ENCODE assay signal across 1 cellular context in the genomic region with DNA sequence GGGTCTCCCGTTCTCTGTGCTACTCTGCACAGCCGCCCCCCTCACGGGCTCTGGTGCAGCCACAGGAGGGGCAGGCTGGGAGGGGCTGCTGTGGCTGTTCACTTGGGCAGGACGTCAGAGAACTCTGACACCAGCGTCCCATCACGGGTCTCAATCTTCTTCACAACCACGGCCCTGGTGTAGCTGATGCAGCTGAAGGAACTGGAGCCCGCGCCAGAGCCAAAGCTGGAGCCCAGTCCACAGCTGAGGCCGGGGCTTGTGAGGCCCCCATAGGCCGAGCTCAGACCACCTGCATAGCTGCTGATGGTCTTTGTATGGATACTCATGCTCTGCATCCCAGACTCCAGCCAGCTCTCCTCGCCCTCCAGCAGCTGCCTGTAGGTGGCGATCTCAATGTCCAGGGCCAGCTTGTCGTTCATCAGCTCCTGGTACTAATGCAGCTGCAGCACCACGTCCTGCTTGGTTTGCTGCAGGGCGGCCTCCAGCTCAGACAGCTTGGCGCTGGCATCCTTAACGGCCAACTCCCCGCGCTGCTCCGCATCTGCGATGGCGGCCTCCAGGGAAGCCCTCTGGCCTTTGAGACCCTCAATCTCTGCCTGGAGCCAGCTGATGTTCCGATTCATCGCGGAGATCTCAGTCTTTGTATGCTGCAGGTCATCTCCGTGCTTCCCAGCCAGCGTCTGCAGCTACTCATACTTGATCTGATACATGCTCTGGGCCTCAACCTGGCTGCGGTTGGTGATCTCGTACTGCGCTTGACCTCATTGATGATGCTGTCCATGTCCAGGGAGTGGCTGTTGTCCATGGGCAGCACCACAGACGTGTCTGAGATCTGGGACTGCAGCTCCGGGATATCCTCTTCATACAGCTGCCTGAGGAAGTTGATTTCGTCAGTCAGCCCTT.
TF ChIP-seq lines count a peak whose summit lies in the region.

No MANE protein-coding gene starts in this region.

TF ChIP-seq in WTC11, 78 proteins besides CTCF, POLR2A, EP300 and RAD21 (continued from another document):
- TF ChIP-seq, protein P1, sequence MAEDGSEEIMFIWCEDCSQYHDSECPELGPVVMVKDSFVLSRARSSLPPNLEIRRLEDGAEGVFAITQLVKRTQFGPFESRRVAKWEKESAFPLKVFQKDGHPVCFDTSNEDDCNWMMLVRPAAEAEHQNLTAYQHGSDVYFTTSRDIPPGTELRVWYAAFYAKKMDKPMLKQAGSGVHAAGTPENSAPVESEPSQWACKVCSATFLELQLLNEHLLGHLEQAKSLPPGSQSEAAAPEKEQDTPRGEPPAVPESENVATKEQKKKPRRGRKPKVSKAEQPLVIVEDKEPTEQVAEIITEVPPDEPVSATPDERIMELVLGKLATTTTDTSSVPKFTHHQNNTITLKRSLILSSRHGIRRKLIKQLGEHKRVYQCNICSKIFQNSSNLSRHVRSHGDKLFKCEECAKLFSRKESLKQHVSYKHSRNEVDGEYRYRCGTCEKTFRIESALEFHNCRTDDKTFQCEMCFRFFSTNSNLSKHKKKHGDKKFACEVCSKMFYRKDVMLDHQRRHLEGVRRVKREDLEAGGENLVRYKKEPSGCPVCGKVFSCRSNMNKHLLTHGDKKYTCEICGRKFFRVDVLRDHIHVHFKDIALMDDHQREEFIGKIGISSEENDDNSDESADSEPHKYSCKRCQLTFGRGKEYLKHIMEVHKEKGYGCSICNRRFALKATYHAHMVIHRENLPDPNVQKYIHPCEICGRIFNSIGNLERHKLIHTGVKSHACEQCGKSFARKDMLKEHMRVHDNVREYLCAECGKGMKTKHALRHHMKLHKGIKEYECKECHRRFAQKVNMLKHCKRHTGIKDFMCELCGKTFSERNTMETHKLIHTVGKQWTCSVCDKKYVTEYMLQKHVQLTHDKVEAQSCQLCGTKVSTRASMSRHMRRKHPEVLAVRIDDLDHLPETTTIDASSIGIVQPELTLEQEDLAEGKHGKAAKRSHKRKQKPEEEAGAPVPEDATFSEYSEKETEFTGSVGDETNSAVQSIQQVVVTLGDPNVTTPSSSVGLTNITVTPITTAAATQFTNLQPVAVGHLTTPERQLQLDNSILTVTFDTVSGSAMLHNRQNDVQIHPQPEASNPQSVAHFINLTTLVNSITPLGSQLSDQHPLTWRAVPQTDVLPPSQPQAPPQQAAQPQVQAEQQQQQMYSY (CRISPR knock-in tag; IDR thresholded peaks at IDR 0.05) = no peak
- TF ChIP-seq, protein P2, sequence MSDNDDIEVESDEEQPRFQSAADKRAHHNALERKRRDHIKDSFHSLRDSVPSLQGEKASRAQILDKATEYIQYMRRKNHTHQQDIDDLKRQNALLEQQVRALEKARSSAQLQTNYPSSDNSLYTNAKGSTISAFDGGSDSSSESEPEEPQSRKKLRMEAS (CRISPR knock-in tag; IDR thresholded peaks at IDR 0.05) = peak; percentile 61
- TF ChIP-seq, protein P3, sequence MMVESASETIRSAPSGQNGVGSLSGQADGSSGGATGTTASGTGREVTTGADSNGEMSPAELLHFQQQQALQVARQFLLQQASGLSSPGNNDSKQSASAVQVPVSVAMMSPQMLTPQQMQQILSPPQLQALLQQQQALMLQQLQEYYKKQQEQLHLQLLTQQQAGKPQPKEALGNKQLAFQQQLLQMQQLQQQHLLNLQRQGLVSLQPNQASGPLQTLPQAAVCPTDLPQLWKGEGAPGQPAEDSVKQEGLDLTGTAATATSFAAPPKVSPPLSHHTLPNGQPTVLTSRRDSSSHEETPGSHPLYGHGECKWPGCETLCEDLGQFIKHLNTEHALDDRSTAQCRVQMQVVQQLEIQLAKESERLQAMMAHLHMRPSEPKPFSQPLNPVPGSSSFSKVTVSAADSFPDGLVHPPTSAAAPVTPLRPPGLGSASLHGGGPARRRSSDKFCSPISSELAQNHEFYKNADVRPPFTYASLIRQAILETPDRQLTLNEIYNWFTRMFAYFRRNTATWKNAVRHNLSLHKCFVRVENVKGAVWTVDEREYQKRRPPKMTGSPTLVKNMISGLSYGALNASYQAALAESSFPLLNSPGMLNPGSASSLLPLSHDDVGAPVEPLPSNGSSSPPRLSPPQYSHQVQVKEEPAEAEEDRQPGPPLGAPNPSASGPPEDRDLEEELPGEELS (CRISPR knock-in tag; IDR thresholded peaks at IDR 0.05) = 0 out of 2 replicates have a peak, but pooled peaks have one; percentile 23
- TF ChIP-seq, protein P4, sequence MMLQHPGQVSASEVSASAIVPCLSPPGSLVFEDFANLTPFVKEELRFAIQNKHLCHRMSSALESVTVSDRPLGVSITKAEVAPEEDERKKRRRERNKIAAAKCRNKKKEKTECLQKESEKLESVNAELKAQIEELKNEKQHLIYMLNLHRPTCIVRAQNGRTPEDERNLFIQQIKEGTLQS (CRISPR knock-in tag; conservative IDR thresholded peaks at IDR 0.05) = no peak
- TF ChIP-seq SP1 (CRISPR knock-in tag; conservative IDR thresholded peaks at IDR 0.05) (peak; percentile 58; the same call in 1 of the 2 replicates), ELF4 (CRISPR knock-in tag; IDR thresholded peaks at IDR 0.05; ENCODE audit: low read depth) (no peak), IRF2 (CRISPR knock-in tag; IDR thresholded peaks at IDR 0.05; ENCODE audit: borderline replicate concordance, low read depth) (no peak), FOXP1 (CRISPR knock-in tag; IDR thresholded peaks at IDR 0.05; ENCODE audit: borderline replicate concordance) (peak; percentile 88; the same call in 1 of the 2 replicates), ZBTB21 (CRISPR knock-in tag; IDR thresholded peaks at IDR 0.05; ENCODE audit: borderline replicate concordance) (no peak; the same call in 1 of the 2 replicates), ZNF416 (CRISPR knock-in tag; IDR thresholded peaks at IDR 0.05) (no peak)
- TF ChIP-seq, protein P5, sequence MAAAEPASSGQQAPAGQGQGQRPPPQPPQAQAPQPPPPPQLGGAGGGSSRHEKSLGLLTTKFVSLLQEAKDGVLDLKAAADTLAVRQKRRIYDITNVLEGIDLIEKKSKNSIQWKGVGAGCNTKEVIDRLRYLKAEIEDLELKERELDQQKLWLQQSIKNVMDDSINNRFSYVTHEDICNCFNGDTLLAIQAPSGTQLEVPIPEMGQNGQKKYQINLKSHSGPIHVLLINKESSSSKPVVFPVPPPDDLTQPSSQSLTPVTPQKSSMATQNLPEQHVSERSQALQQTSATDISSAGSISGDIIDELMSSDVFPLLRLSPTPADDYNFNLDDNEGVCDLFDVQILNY (CRISPR knock-in tag; IDR thresholded peaks at IDR 0.05) = no peak
- TF ChIP-seq, protein P6, sequence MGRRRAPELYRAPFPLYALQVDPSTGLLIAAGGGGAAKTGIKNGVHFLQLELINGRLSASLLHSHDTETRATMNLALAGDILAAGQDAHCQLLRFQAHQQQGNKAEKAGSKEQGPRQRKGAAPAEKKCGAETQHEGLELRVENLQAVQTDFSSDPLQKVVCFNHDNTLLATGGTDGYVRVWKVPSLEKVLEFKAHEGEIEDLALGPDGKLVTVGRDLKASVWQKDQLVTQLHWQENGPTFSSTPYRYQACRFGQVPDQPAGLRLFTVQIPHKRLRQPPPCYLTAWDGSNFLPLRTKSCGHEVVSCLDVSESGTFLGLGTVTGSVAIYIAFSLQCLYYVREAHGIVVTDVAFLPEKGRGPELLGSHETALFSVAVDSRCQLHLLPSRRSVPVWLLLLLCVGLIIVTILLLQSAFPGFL (CRISPR knock-in tag; IDR thresholded peaks at IDR 0.05; ENCODE audit: borderline replicate concordance) = no peak
